ENCODE assay signal across 8 cellular contexts in the genomic region with DNA sequence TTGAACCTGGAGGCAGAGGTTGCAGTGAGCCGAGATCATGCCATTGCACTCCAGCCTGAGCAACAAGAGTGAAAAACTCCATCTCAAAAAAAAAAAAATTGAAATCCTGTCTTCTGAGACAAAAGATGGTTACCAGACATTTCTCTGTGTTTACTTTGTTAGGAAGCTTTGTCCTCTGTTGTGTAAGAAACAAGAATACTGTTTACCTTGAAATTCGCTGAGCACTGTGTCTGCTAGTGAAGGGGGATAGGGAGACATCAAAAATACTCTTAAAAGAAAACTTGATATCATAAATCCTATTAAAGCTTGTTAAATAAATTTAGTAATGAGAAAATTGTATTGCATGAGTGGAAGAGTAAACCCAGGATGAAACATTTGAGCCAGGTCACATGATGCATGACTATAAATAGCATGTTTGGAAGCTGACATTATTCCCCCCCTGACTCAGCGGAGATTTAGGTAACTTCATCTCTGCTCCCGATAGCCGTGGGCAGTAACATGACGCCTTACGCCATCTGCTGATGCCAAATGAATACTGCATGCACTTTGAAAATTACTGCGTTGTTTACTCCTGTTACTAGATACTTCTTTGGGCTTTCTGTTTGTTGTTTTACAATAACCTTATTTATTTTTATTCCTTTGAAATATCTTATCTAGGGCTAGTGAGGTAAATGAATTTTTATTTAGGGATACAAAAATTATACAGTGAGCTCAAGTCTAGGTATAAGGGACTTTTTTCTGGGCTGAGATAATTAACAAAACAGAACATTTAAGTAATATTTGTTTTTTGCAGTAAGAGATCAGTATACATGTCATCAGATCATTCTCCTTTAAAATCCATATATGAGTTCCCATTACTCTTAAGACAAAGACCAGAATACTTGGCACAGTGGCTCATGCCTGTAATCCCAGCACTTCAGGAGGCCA.
DNase-seq lines count a peak whose midpoint lies in the region; ATAC-seq lines count a peak whose summit lies in the region.

No MANE protein-coding gene starts in this region.

- no peaks in the 10 kb centered on the region for H3K9me3 ChIP-seq in adipocyte (ENCODE audit: control insufficient read depth, low read length)

- intact Hi-C loops in left cardiac atrium (cut with DNase I) = loop anchor here (1.0 to 10.0 kb wide), 4 partner anchors 133 to 406 kb away; a partner anchor contains a TSS

- H3K27me3 ChIP-seq in adipocyte (replicated peaks; ENCODE audit: control insufficient read depth, insufficient read depth, low read length) = no peaks in the 10 kb centered on the region

- peak overlapping the region; percentile 20 for H3K4me3 ChIP-seq in adipocyte (ENCODE audit: low read length)

- H3K9ac ChIP-seq in adipocyte (ENCODE audit: low read length) = peak overlapping the region; percentile 70

- ATAC-seq in GM21529 (IDR thresholded peaks at IDR 0.05; ENCODE audit: unreplicated experiment) (peak; percentile 57), left cardiac atrium (peak; percentile 95), GM19351 (IDR thresholded peaks at IDR 0.05; ENCODE audit: unreplicated experiment) (no peak)

- peaks cover 31% of the 10 kb centered on the region for H3K4me1 ChIP-seq in adipocyte (ENCODE audit: control insufficient read depth, insufficient read depth, low read length)

- DNase-seq in CD1c-positive myeloid dendritic cell (ENCODE audit: extremely low spot score) (peak; percentile 77), MV-4-11 (lab: John Stamatoyannopoulos, UW) (peak; percentile 65), SHP77 treated with DMSO at 0.1 percent for 48 hours (lab: John Stamatoyannopoulos, UW) (peak; percentile 22), adipocyte (ENCODE audit: low read depth) (peak; percentile 97), left cardiac atrium (peak; percentile 61), retina (peak; percentile 52)

- H3K36me3 ChIP-seq in adipocyte (ENCODE audit: control insufficient read depth, insufficient read depth, low read length, severe bottlenecking) = peaks cover 8% of the 10 kb centered on the region

Comparison
In these comparisons a context has a peak if more than half of its experiments do, and no peak if none do; other contexts are left out.
1. DNase-seq: peak in every context shown above with its lines; median percentile 97 in adipocyte; 77 in CD1c-positive myeloid dendritic cell; 65 in MV-4-11; 61 in left cardiac atrium; 52 in retina; 22 in SHP77 treated with DMSO at 0.1 percent for 48 hours.